ENCODE assay signal across 15 cellular contexts in the genomic region with DNA sequence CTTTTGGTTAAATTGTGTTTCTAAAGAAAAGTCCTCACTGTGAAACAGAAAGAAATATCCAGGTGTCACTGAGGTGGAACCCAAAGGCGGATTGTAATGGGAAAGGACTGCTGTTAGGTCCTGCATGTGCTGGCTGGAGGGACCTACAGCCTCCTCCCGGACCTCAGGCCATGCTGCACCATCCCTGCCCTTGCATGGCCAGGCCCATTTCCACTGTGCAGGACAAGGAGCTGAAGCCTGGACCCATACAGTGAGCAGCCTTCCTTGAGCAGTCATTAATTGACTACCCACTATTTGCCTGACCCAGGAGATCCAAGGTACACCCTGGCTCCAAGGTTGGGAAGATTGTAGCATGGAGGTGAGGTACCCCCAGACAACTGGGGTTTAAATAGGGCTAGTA. TPM values are rescaled to one million over a fixed set of nuclear protein-coding genes. Genes with fewer than 3 reads are reported as not detected.
A peak's percentile ranks its signal among the peaks of the same experiment; 100 is the strongest.
DNase-seq lines count a peak whose midpoint lies in the region; ATAC-seq and TF ChIP-seq lines count a peak whose summit lies in the region.
"Had no signal": no experiment of that assay in that cellular context is flagged by ENCODE, and none has a peak within 500 bp of the region (broad histone marks: within the 10 kb centered on the region; RNA-seq: fewer than 3 reads in every experiment).

No MANE protein-coding gene starts in this region.

- TF ChIP-seq CTCF in Peyer's patch (IDR thresholded peaks at IDR 0.05): no peak
- no peak for TF ChIP-seq CTCF in upper lobe of right lung (IDR thresholded peaks at IDR 0.05)

- H3K4me3 Mint-ChIP-seq in activated T-cell treated with anti-CD3 and anti-CD28 coated beads, Interleukin-2, amount 50 U/mL, for 24 hours: no peak overlapping the region
- no peak overlapping the region for H3K4me3 Mint-ChIP-seq in activated T-cell treated with anti-CD3 and anti-CD28 coated beads, Interleukin-2, amount 50 U/mL, for 4 hours
- no peak overlapping the region for H3K4me3 Mint-ChIP-seq in naive thymus-derived CD8-positive, alpha-beta T cell
- H3K4me3 Mint-ChIP-seq: CD4-positive, CD25-positive, alpha-beta regulatory T cell had no signal

- no peak overlapping the region for H3K27ac Mint-ChIP-seq in activated T-cell treated with anti-CD3 and anti-CD28 coated beads, Interleukin-2, amount 50 U/mL, for 24 hours
- no peak overlapping the region for H3K27ac Mint-ChIP-seq in naive thymus-derived CD8-positive, alpha-beta T cell
- H3K27ac Mint-ChIP-seq: CD4-positive, CD25-positive, alpha-beta regulatory T cell had no signal

- ATAC-seq in activated T-cell treated with anti-CD3 and anti-CD28 coated beads, Interleukin-2, amount 50 U/mL, for 4 hours: no peak
- ATAC-seq in upper lobe of right lung (no peak), GM18861 (IDR thresholded peaks at IDR 0.05; ENCODE audit: unreplicated experiment) (no peak)
- no peak for ATAC-seq in naive thymus-derived CD8-positive, alpha-beta T cell

- H3K27me3 Mint-ChIP-seq in activated T-cell treated with anti-CD3 and anti-CD28 coated beads, Interleukin-2, amount 50 U/mL, for 24 hours: peaks cover 32% of the 10 kb centered on the region
- H3K27me3 Mint-ChIP-seq in activated T-cell treated with anti-CD3 and anti-CD28 coated beads, Interleukin-2, amount 50 U/mL, for 4 hours (ENCODE audit: low read depth): peaks cover 15% of the 10 kb centered on the region
- H3K27me3 Mint-ChIP-seq in naive thymus-derived CD8-positive, alpha-beta T cell: peaks cover 5 to 31% (median 18%) of the 10 kb centered on the region in 5 donors

- intact Hi-C loops in posterior vena cava (cut with DNase I): no loop called here
- intact Hi-C loops in upper lobe of right lung (cut with DNase I): no loop called here

- H3K36me3 ChIP-seq in Peyer's patch (no peaks in the 10 kb centered on the region), upper lobe of right lung (no peaks in the 10 kb centered on the region)
- H3K36me3 ChIP-seq: BLaER1, HAP-1 had no signal

- H3K27me3 ChIP-seq in Peyer's patch: no peaks in the 10 kb centered on the region
- H3K27me3 ChIP-seq in upper lobe of right lung: peaks cover 18% of the 10 kb centered on the region
- H3K27me3 ChIP-seq: BLaER1 had no signal

- peaks cover 2% of the 10 kb centered on the region for H3K9me3 Mint-ChIP-seq in activated T-cell treated with anti-CD3 and anti-CD28 coated beads, Interleukin-2, amount 50 U/mL, for 24 hours
- H3K9me3 Mint-ChIP-seq in activated T-cell treated with anti-CD3 and anti-CD28 coated beads, Interleukin-2, amount 50 U/mL, for 4 hours: no peaks in the 10 kb centered on the region
- H3K9me3 Mint-ChIP-seq in naive thymus-derived CD8-positive, alpha-beta T cell: peaks cover 0 to 9% (median 2%) of the 10 kb centered on the region in 9 donors

- TF ChIP-seq POLR2A in Peyer's patch (IDR thresholded peaks at IDR 0.05): no peak

- no peaks in the 10 kb centered on the region for H3K4me1 ChIP-seq in Peyer's patch
- H3K4me1 ChIP-seq in upper lobe of right lung: no peaks in the 10 kb centered on the region
- H3K4me1 ChIP-seq: BLaER1, HAP-1 had no signal

- H3K4me1 Mint-ChIP-seq in activated T-cell treated with anti-CD3 and anti-CD28 coated beads, Interleukin-2, amount 50 U/mL, for 24 hours (ENCODE audit: low read depth): no peaks in the 10 kb centered on the region
- H3K4me1 Mint-ChIP-seq in activated T-cell treated with anti-CD3 and anti-CD28 coated beads, Interleukin-2, amount 50 U/mL, for 4 hours (ENCODE audit: low read depth): no peaks in the 10 kb centered on the region
- H3K4me1 Mint-ChIP-seq in naive thymus-derived CD8-positive, alpha-beta T cell: no peaks in the 10 kb centered on the region
- H3K4me1 Mint-ChIP-seq: CD4-positive, CD25-positive, alpha-beta regulatory T cell had no signal

- H3K9me3 ChIP-seq in Peyer's patch (peaks cover 0 to 4% (median 0%) of the 10 kb centered on the region in 4 donors), upper lobe of right lung (no peaks in the 10 kb centered on the region)
- H3K9me3 ChIP-seq: BLaER1, HAP-1 had no signal

- no peak overlapping the region for H3K4me3 ChIP-seq in Peyer's patch
- H3K4me3 ChIP-seq in upper lobe of right lung: no peak overlapping the region
- H3K4me3 ChIP-seq: BLaER1, HAP-1 had no signal

- POLR2A ChIA-PET in naive thymus-derived CD8-positive, alpha-beta T cell (lab: Charles Lee): no interaction called here

- no peak overlapping the region for H3K27ac ChIP-seq in Peyer's patch
- H3K27ac ChIP-seq in upper lobe of right lung: no peak overlapping the region
- H3K27ac ChIP-seq: BLaER1 had no signal

- no peaks in the 10 kb centered on the region for H3K36me3 Mint-ChIP-seq in activated T-cell treated with anti-CD3 and anti-CD28 coated beads, Interleukin-2, amount 50 U/mL, for 24 hours (ENCODE audit: low read depth)
- H3K36me3 Mint-ChIP-seq in activated T-cell treated with anti-CD3 and anti-CD28 coated beads, Interleukin-2, amount 50 U/mL, for 4 hours (ENCODE audit: insufficient read depth): no peaks in the 10 kb centered on the region
- peaks cover 0 to 5% (median 0%) of the 10 kb centered on the region in 3 donors for H3K36me3 Mint-ChIP-seq in naive thymus-derived CD8-positive, alpha-beta T cell
- H3K36me3 Mint-ChIP-seq: CD4-positive, CD25-positive, alpha-beta regulatory T cell had no signal

- peak; percentile 9 for DNase-seq in activated T-cell treated with anti-CD3 and anti-CD28 coated beads, Interleukin-2, amount 50 U/mL, for 24 hours
- no peak for DNase-seq in activated T-cell treated with anti-CD3 and anti-CD28 coated beads, Interleukin-2, amount 50 U/mL, for 4 hours
- DNase-seq in Peyer's patch (peak in 2 of 3 donors; percentile 9 to 17), posterior vena cava (ENCODE audit: low spot score) (peak; percentile 16), upper lobe of right lung (peak; percentile 26)
- DNase-seq in naive thymus-derived CD8-positive, alpha-beta T cell: no peak
- DNase-seq: 8988T; AML-193; CD4-positive, CD25-positive, alpha-beta regulatory T cell; DMS53; GF-D8 had no signal

RNA-seq across cellular contexts. Expression of gene VSTM2B, which starts 17.6 kb away (rescaled TPM):
- total RNA-seq in activated T-cell treated with anti-CD3 and anti-CD28 coated beads, Interleukin-2, amount 50 U/mL, for 4 hours: not detected
- not detected for total RNA-seq in Peyer's patch
- not detected for total RNA-seq in posterior vena cava
- not detected for total RNA-seq in upper lobe of right lung
- not detected for total RNA-seq in naive thymus-derived CD8-positive, alpha-beta T cell
- polyA plus RNA-seq in naive thymus-derived CD8-positive, alpha-beta T cell: under 1 TPM in 1 of 3 donors, not detected in 2; 0.40 TPM
- total RNA-seq: CD4-positive, CD25-positive, alpha-beta regulatory T cell; HT-29 had no signal
- polyA plus RNA-seq: CD4-positive, CD25-positive, alpha-beta regulatory T cell had no signal

Comparison
In these comparisons a context has a peak if more than half of its experiments do, and no peak if none do; other contexts are left out.
1. DNase-seq: peak in activated T-cell treated with anti-CD3 and anti-CD28 coated beads, Interleukin-2, amount 50 U/mL, for 24 hours (single experiment), Peyer's patch (2 of 3), posterior vena cava (single experiment) and upper lobe of right lung (single experiment); none in activated T-cell treated with anti-CD3 and anti-CD28 coated beads, Interleukin-2, amount 50 U/mL, for 4 hours (single experiment) and naive thymus-derived CD8-positive, alpha-beta T cell (0 of 10).